In the genomic region with DNA sequence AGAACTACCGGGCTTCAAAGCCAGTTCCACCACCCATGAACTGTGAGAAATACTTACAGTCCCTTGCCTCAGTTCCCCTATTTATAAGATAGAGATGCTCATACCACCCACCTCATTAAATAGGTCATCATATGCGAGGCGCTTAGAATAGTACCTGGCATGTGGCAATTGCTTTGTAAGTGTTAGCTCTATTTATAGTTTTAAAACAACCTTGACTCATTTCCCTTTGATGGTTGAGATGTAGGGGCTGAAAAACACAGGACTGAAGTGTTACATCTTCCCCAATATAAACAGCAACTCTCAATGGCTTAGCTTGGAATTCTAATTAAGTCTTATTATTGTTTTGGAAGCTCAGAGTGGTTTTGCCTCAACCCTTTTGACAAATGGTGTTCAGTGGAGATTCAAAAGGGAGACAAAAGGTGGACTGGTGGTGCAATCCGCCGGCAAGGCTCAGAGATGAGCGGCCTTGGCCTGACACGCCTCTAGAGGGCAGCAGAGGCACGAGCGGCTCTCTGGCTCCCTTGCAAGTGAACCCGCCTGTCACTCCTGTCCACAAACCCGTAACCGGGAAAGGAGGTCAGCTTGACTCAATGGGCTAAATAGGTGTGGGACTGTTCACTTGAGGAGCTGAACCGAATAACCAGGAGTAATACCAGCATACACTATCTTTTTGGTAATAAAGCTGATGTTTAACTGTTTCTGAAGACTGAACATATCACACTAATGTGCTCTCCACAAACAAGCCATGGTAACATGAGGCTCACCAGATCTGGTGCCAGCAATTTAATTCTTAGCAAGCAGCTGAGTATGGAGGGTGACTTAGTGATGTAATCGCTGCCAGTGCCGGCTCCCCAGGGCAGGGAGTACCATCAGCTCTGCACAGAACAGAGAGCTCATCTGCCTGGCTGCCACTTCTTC, we compare ENCODE assay signal across 1 cellular context.
TF ChIP-seq lines count a peak whose summit lies in the region.

No MANE protein-coding gene starts in this region.

TF ChIP-seq in H1, 55 proteins besides CTCF, POLR2A, EP300 and RAD21:
- no peak for TF ChIP-seq NRF1 (IDR thresholded peaks at IDR 0.05; ENCODE audit: low read depth, low read length)
- TF ChIP-seq NANOG (IDR thresholded peaks at IDR 0.05; ENCODE audit: insufficient read depth, low read depth, low read length, poor library complexity, severe bottlenecking) = no peak
- no peak for TF ChIP-seq ZNF274 (IDR thresholded peaks at IDR 0.05; ENCODE audit: borderline replicate concordance, extremely low read depth, low read length)
- no peak for TF ChIP-seq RNF2 (IDR thresholded peaks at IDR 0.05; ENCODE audit: borderline replicate concordance, low read depth, low read length, missing control alignments, poor library complexity, severe bottlenecking)
- TF ChIP-seq SIN3A (conservative IDR thresholded peaks at IDR 0.05 in 1 of 2, IDR thresholded peaks at IDR 0.05 in 1 of 2; ENCODE audit: low read depth in 1 of 2, low read length in 2 of 2) = peak in 1 of 2 experiments; percentile 20; a peak in 1 of 4 replicates
- peak; percentile 45 for TF ChIP-seq BACH1 (IDR thresholded peaks at IDR 0.05; ENCODE audit: low read length)
- TF ChIP-seq CEBPB (IDR thresholded peaks at IDR 0.05; ENCODE audit: low read depth, low read length) = peak; percentile 80; the same call in 1 of the 2 replicates
- 0 out of 2 replicates have a peak, but pooled peaks have one; percentile 3 for TF ChIP-seq ATF3 (IDR thresholded peaks at IDR 0.05; ENCODE audit: insufficient read depth, low read depth, low read length)
- no peak for TF ChIP-seq TBP (IDR thresholded peaks at IDR 0.05; ENCODE audit: low read depth, low read length)
- TF ChIP-seq, protein P1, sequence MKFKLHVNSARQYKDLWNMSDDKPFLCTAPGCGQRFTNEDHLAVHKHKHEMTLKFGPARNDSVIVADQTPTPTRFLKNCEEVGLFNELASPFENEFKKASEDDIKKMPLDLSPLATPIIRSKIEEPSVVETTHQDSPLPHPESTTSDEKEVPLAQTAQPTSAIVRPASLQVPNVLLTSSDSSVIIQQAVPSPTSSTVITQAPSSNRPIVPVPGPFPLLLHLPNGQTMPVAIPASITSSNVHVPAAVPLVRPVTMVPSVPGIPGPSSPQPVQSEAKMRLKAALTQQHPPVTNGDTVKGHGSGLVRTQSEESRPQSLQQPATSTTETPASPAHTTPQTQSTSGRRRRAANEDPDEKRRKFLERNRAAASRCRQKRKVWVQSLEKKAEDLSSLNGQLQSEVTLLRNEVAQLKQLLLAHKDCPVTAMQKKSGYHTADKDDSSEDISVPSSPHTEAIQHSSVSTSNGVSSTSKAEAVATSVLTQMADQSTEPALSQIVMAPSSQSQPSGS (IDR thresholded peaks at IDR 0.05; ENCODE audit: low read length) = no peak
TF ChIP-seq in H1: peak in this region for 4.
